Comparison of ENCODE assay signal across 15 cellular contexts in the genomic region with DNA sequence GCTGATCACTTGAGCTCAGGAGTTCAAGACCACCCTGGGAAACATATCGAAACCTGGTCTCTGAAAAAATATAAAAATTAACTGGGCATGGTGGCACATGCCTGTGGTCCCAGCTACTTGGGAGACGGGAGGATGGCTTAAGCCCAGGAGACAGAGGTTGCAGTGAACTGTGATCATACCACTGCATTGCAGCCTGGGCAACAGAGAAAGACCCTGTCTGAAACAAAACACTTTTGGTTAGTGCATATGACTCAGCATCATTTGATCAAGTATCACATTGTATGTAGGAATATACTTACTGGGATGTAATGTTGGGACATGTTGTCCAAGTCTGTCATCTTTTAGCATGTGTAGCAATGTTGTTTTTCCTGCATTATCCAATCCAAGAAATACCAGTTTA. TPM values are rescaled to one million over a fixed set of nuclear protein-coding genes. Genes with fewer than 3 reads are reported as not detected.
DNase-seq lines count a peak whose midpoint lies in the region; ATAC-seq and TF ChIP-seq lines count a peak whose summit lies in the region.
"Had no signal": no experiment of that assay in that cellular context is flagged by ENCODE, and none has a peak within 500 bp of the region (broad histone marks: within the 10 kb centered on the region; RNA-seq: fewer than 3 reads in every experiment).

No MANE protein-coding gene starts in this region.

- DNase-seq in SK-MEL-5 (ENCODE audit: low read depth, low spot score) = peak; percentile 56
- DNase-seq in fibroblast of gingiva (ENCODE audit: low read depth) = peak; percentile 2
- DNase-seq in right lobe of liver = no peak
- no peak for DNase-seq in SJCRH30
- no peak for DNase-seq in SHP77 (lab: John Stamatoyannopoulos, UW)
- no peak for DNase-seq in T1000 (lab: John Stamatoyannopoulos, UW)
- DNase-seq: BE2C; Caco-2; CD4-positive, alpha-beta memory T cell; DND-41; GDM1; IMR-90 had no signal

- WGBS in right lobe of liver (ENCODE audit: insufficient coverage, low coverage, low lambda C conversion rate, missing lambda C conversion rate) = 57% methylated on average over 2 of the region's 2 CpGs

- no peak for TF ChIP-seq POLR2A in right lobe of liver (IDR thresholded peaks at IDR 0.05)

- ATAC-seq in right lobe of liver (peak; percentile 31 to 61 (median 45)), HG03097 (IDR thresholded peaks at IDR 0.05; ENCODE audit: low FRiP score, unreplicated experiment) (no peak)

- H3K4me3 ChIP-seq in right lobe of liver (no peak overlapping the region), SJCRH30 (no peak overlapping the region)
- H3K4me3 ChIP-seq: HAP-1 had no signal

- H3K27ac ChIP-seq in right lobe of liver (peak overlapping the region; percentile 8 to 73 (median 72)), SJCRH30 (no peak overlapping the region)
- H3K27ac ChIP-seq: C4-2B had no signal

- in situ Hi-C loops in SK-MEL-5 (cut with HindIII; ENCODE audit: low pct_unique_long_range_greater_than_20kb, low sequenced_read_pairs) = no loop called here

- intact Hi-C loops in right lobe of liver (cut with DNase I) = no loop called here

- H3K36me3 ChIP-seq in right lobe of liver (peaks cover 0 to 68% (median 20%) of the 10 kb centered on the region in 4 donors), SJCRH30 (peaks cover 53% of the 10 kb centered on the region)

- H3K27me3 ChIP-seq in right lobe of liver (no peaks in the 10 kb centered on the region), SJCRH30 (no peaks in the 10 kb centered on the region)
- H3K27me3 ChIP-seq: BE2C had no signal

- H3K4me1 ChIP-seq in right lobe of liver = peaks cover 0 to 51% (median 20%) of the 10 kb centered on the region in 4 donors
- H3K4me1 ChIP-seq in SJCRH30 = no peaks in the 10 kb centered on the region
- H3K4me1 ChIP-seq: BE2C, HAP-1 had no signal

- TF ChIP-seq CTCF in right lobe of liver (IDR thresholded peaks at IDR 0.05) = no peak

- H3K9me3 ChIP-seq in right lobe of liver (no peaks in the 10 kb centered on the region), SJCRH30 (replicated peaks) (no peaks in the 10 kb centered on the region)
- H3K9me3 ChIP-seq: BE2C, Caco-2, HAP-1 had no signal

RNA-seq across cellular contexts. Expression of a gene that starts 12.0 kb away (rescaled TPM):
- 61.9 and 66.7 TPM in 2 replicates for total RNA-seq in SK-MEL-5 (2014; rRNA removed; shearing (Covaris generic))
- polyA plus RNA-seq in SK-MEL-5 (2015; cell fraction: cytosol; rRNA removed) = 34.7 and 40.7 TPM in 2 replicates
- polyA plus RNA-seq in SK-MEL-5 (2015; cell fraction: nucleus; rRNA removed) = 24.8 and 27.7 TPM in 2 replicates
- total RNA-seq in right lobe of liver = 100 to 1,000 TPM in 4 of 6 experiments, 10 to 100 TPM in 2; 53.0 to 195 (median 142) TPM
- total RNA-seq in SJCRH30 (2014; rRNA removed; shearing (Covaris generic)) = 48.9 and 66.7 TPM in 2 replicates

RNA-seq across cellular contexts. Expression of a gene that starts 28.0 kb away (rescaled TPM):
- total RNA-seq in SK-MEL-5 (2014; rRNA removed; shearing (Covaris generic)) = 13.8 and 17.8 TPM in 2 replicates
- polyA plus RNA-seq in SK-MEL-5 (2015; cell fraction: cytosol; rRNA removed) = 17.2 and 23.9 TPM in 2 replicates
- 15.6 and 21.4 TPM in 2 replicates for polyA plus RNA-seq in SK-MEL-5 (2015; cell fraction: nucleus; rRNA removed)
- total RNA-seq in right lobe of liver = 10 to 100 TPM; 28.4 to 45.8 (median 40.0) TPM
- total RNA-seq in SJCRH30 (2014; rRNA removed; shearing (Covaris generic)) = 21.8 and 22.5 TPM in 2 replicates

Comparison
In these comparisons a context has a peak if more than half of its experiments do, and no peak if none do; other contexts are left out.
1. DNase-seq: peak in SK-MEL-5 (single experiment) and fibroblast of gingiva (single experiment); none in right lobe of liver (0 of 3), SJCRH30 (0 of 2), SHP77 (0 of 2) and T1000 (single experiment).